24 cellular contexts compared by ENCODE assay signal in genomic region chr3:128693696-128694095, GRCh38. TPM values are rescaled to one million over a fixed set of nuclear protein-coding genes. Genes with fewer than 3 reads are reported as not detected.
DNase-seq lines count a peak whose midpoint lies in the region; ATAC-seq, FAIRE-seq and TF ChIP-seq lines count a peak whose summit lies in the region.
"Had no signal": no experiment of that assay in that cellular context is flagged by ENCODE, and none has a peak within 500 bp of the region (broad histone marks: within the 10 kb centered on the region; RNA-seq: fewer than 3 reads in every experiment).

No MANE protein-coding gene starts in this region.

- H3K14ac ChIP-seq in H1 (ENCODE audit: insufficient read length): no peak overlapping the region

- no peak overlapping the region; the same call in 1 of the 2 replicates for H3K4me2 ChIP-seq in HepG2 (ENCODE audit: low read depth, low read length)
- no peak overlapping the region for H3K4me2 ChIP-seq in H1 (ENCODE audit: insufficient read depth in 1 of 2, low read depth in 2 of 2, low read length in 2 of 2)
- no peak overlapping the region for H3K4me2 ChIP-seq in mesendoderm (ENCODE audit: low read length)
- no peak overlapping the region for H3K4me2 ChIP-seq in mammary epithelial cell (ENCODE audit: insufficient read depth, low read depth, low read length)
- H3K4me2 ChIP-seq: A549, BLaER1 had no signal

- no peak for TF ChIP-seq RAD21 in HepG2 (CRISPR knock-in tag; IDR thresholded peaks at IDR 0.05)
- no peak for TF ChIP-seq RAD21 in H1 (IDR thresholded peaks at IDR 0.05 in 1 of 2, conservative IDR thresholded peaks at IDR 0.05 in 1 of 2; ENCODE audit: low read depth in 2 of 2, low read length in 2 of 2)

- H4K5ac ChIP-seq in H1 (ENCODE audit: insufficient read length, low read depth, low read length) (no peak overlapping the region), mesendoderm (ENCODE audit: low read length) (no peak overlapping the region)

- FAIRE-seq in HepG2 (lab: Jason Lieb, UNC) (no peak), H1 (lab: Jason Lieb, UNC) (no peak)
- FAIRE-seq: A549, D721Med, G401.6, GM12891, GM19239 had no signal

- no peak for TF ChIP-seq CTCF in HepG2 (CRISPR knock-in tag; IDR thresholded peaks at IDR 0.05)
- TF ChIP-seq CTCF in right lobe of liver (IDR thresholded peaks at IDR 0.05): no peak
- no peak for TF ChIP-seq CTCF in H1 (IDR thresholded peaks at IDR 0.05; ENCODE audit: control extremely low read depth in 1 of 3, insufficient read depth in 1 of 3, low read depth in 1 of 3, low read length in 3 of 3)
- no peak for TF ChIP-seq CTCF in CD8-positive, alpha-beta T cell (IDR thresholded peaks at IDR 0.05)
- TF ChIP-seq CTCF in mammary epithelial cell (conservative IDR thresholded peaks at IDR 0.05 in 1 of 2, IDR thresholded peaks at IDR 0.05 in 1 of 2; ENCODE audit: extremely low read depth in 1 of 2, insufficient read depth in 1 of 2, low read depth in 1 of 2, low read length in 2 of 2): no peak

- H3K56ac ChIP-seq in H1 (replicated peaks; ENCODE audit: insufficient read length, low read depth, low read length) (no peak overlapping the region), mesendoderm (ENCODE audit: low read length) (peak overlapping the region; percentile 42)

- H4K20me1 ChIP-seq in HepG2 (ENCODE audit: insufficient read depth, low read length): no peaks in the 10 kb centered on the region
- no peaks in the 10 kb centered on the region for H4K20me1 ChIP-seq in H1 (replicated peaks in 1 of 2; ENCODE audit: control insufficient read depth in 1 of 2, insufficient read depth in 2 of 2, low read length in 2 of 2)
- no peaks in the 10 kb centered on the region for H4K20me1 ChIP-seq in mammary epithelial cell (ENCODE audit: insufficient read depth, low read length)
- H4K20me1 ChIP-seq: BLaER1 had no signal

- TF ChIP-seq POLR2A in HepG2 (IDR thresholded peaks at IDR 0.05; ENCODE audit: insufficient read depth in 1 of 2, low read depth in 2 of 2, low read length in 2 of 2) (no peak), right lobe of liver (IDR thresholded peaks at IDR 0.05) (no peak), H1 (IDR thresholded peaks at IDR 0.05; ENCODE audit: control extremely low read depth in 1 of 2, low read depth in 2 of 2, low read length in 2 of 2) (no peak)

- no peak overlapping the region for H3K4me3 Mint-ChIP-seq in CD8-positive, alpha-beta T cell
- H3K4me3 Mint-ChIP-seq: CD14-positive monocyte; CD4-positive, alpha-beta memory T cell; CD4-positive, CD25-positive, alpha-beta regulatory T cell had no signal

- no peaks in the 10 kb centered on the region for H3K9me3 Mint-ChIP-seq in CD8-positive, alpha-beta T cell
- H3K9me3 Mint-ChIP-seq: CD14-positive monocyte had no signal

- TF ChIP-seq EP300 in HepG2 (IDR thresholded peaks at IDR 0.05; ENCODE audit: low read depth in 2 of 2, low read length in 2 of 2) (no peak), HepG2 (CRISPR knock-in tag; IDR thresholded peaks at IDR 0.05; ENCODE audit: borderline replicate concordance) (no peak), H1 (IDR thresholded peaks at IDR 0.05; ENCODE audit: borderline replicate concordance in 1 of 2, low read depth in 2 of 2, low read length in 2 of 2) (no peak)

- H2BK20ac ChIP-seq in H1 (ENCODE audit: low read length): no peak overlapping the region

- H4K8ac ChIP-seq in H1 (ENCODE audit: extremely low read depth, insufficient read depth, low read length): no peak overlapping the region
- no peak overlapping the region for H4K8ac ChIP-seq in mesendoderm (ENCODE audit: low read depth, low read length)

- H2AK5ac ChIP-seq in H1 (ENCODE audit: low read depth, low read length): no peak overlapping the region
- H2AK5ac ChIP-seq in mesendoderm (ENCODE audit: low read length): no peak overlapping the region

- H3K23ac ChIP-seq in H1 (ENCODE audit: insufficient read length) (no peak overlapping the region), mesendoderm (ENCODE audit: low read length) (no peak overlapping the region)

- POLR2A ChIA-PET in HepG2 (lab: Yijun Ruan, JAX) (interaction anchor here (1.0 to 2.9 kb wide), 2 partner anchors 13 to 25 kb away, joined by 4 to 13 read pairs; no protein-coding TSS in a partner anchor), H1 (lab: Charles Lee; ENCODE audit: partially characterized antibody) (interaction anchor here (1.7 to 6.0 kb wide), 3 partner anchors 12 to 32 kb away, joined by 3 to 47 read pairs (median 3); no protein-coding TSS in a partner anchor)
- POLR2A ChIA-PET in CD8-positive, alpha-beta T cell (lab: Charles Lee): no interaction called here

- H3K27ac ChIP-seq in HepG2 (ENCODE audit: extremely low read length, insufficient read depth, low read length): no peak overlapping the region
- no peak overlapping the region for H3K27ac ChIP-seq in right lobe of liver
- H3K27ac ChIP-seq in H1 (ENCODE audit: low read depth, low read length): no peak overlapping the region
- no peak overlapping the region for H3K27ac ChIP-seq in mesendoderm (ENCODE audit: low read depth, low read length)
- H3K27ac ChIP-seq in CD8-positive, alpha-beta T cell (ENCODE audit: low read depth, low read length): no peak overlapping the region
- no peak overlapping the region for H3K27ac ChIP-seq in mammary epithelial cell (ENCODE audit: insufficient read depth, low read depth, low read length)
- H3K27ac ChIP-seq: 22Rv1, A549, BLaER1 had no signal

- 20% methylated on average over 2 of the region's 2 CpGs for WGBS in HepG2 (ENCODE audit: low lambda C conversion rate)
- WGBS in right lobe of liver (ENCODE audit: insufficient coverage, low coverage, low lambda C conversion rate, missing lambda C conversion rate): 20% methylated on average over 2 of the region's 2 CpGs
- WGBS in H1 (ENCODE audit: extremely low coverage in 1 of 2, insufficient coverage in 1 of 2, insufficient read length in 1 of 2, insufficient replicate concordance in 2 of 2, low coverage in 1 of 2, low lambda C conversion rate in 2 of 2, missing lambda C conversion rate in 1 of 2), 2 experiments: 85% methylated on average over 2 of the region's 2 CpGs; no CpG with 5 or more reads in 1 of the 2 experiments
- WGBS in mesendoderm (ENCODE audit: extremely low coverage, insufficient coverage, low lambda C conversion rate): no CpG with 5 or more reads among the region's 2 CpGs
- 75% methylated on average over 2 of the region's 2 CpGs for WGBS in mammary epithelial cell (ENCODE audit: low coverage, missing lambda C conversion rate)

- H4K91ac ChIP-seq in H1 (replicated peaks; ENCODE audit: insufficient read length, low read length): no peak overlapping the region

- CTCF ChIA-PET in HepG2 (lab: Yijun Ruan, JAX; ENCODE audit: low intra/inter-chr PET ratio, low total read pairs) (no interaction called here), H1 (lab: Charles Lee; ENCODE audit: partially characterized antibody) (interaction anchor here (0.8 to 4.8 kb wide), 5 partner anchors 12 to 92 kb away, joined by 3 to 36 read pairs (median 5); no protein-coding TSS in a partner anchor), mammary epithelial cell (lab: Charles Lee; ENCODE audit: low non-redundant PET) (no interaction called here)
- CTCF ChIA-PET in CD8-positive, alpha-beta T cell (lab: Charles Lee): no interaction called here

- H3K27ac Mint-ChIP-seq in CD8-positive, alpha-beta T cell: no peak overlapping the region
- H3K27ac Mint-ChIP-seq: CD14-positive monocyte; CD4-positive, alpha-beta memory T cell; CD4-positive, CD25-positive, alpha-beta regulatory T cell had no signal

- peaks cover 3% of the 10 kb centered on the region for H3K27me3 Mint-ChIP-seq in CD8-positive, alpha-beta T cell (ENCODE audit: low read depth)
- H3K27me3 Mint-ChIP-seq: CD4-positive, alpha-beta memory T cell had no signal

- H3K79me2 ChIP-seq in HepG2 (ENCODE audit: insufficient read depth, low read length) (no peaks in the 10 kb centered on the region), H1 (ENCODE audit: control insufficient read depth in 1 of 2, insufficient read depth in 2 of 2, low read length in 2 of 2) (no peaks in the 10 kb centered on the region), mesendoderm (ENCODE audit: control insufficient read depth, insufficient read depth, low read length) (no peaks in the 10 kb centered on the region), mammary epithelial cell (ENCODE audit: insufficient read depth, low read length) (no peaks in the 10 kb centered on the region)

- H3K4me3 ChIP-seq in HepG2 (replicated peaks in 1 of 3; ENCODE audit: insufficient read depth in 1 of 3, low read depth in 2 of 3, low read length in 3 of 3) (no peak overlapping the region), right lobe of liver (no peak overlapping the region), H1 (ENCODE audit: extremely low read depth in 1 of 4, insufficient read depth in 2 of 4, low read depth in 3 of 4, low read length in 4 of 4) (no peak overlapping the region), mesendoderm (ENCODE audit: low read length) (no peak overlapping the region), mammary epithelial cell (replicated peaks in 1 of 3; ENCODE audit: insufficient read depth in 1 of 3, low read depth in 2 of 3, low read length in 3 of 3) (no peak overlapping the region)
- H3K4me3 ChIP-seq in CD8-positive, alpha-beta T cell (ENCODE audit: low read depth, low read length): no peak overlapping the region
- H3K4me3 ChIP-seq: A549, BLaER1 had no signal

- H2BK12ac ChIP-seq in H1 (ENCODE audit: low read depth, low read length): no peak overlapping the region

- DNase-seq in HepG2 (ENCODE audit: low spot score): no peak
- no peak for DNase-seq in right lobe of liver
- DNase-seq in H1 (ENCODE audit: low read depth in 1 of 2, low spot score in 2 of 2): no peak
- peak; percentile 59 for DNase-seq in mesendoderm
- DNase-seq in CD8-positive, alpha-beta T cell: no peak
- no peak for DNase-seq in mammary epithelial cell
- DNase-seq in glomerular visceral epithelial cell (ENCODE audit: extremely low spot score): no peak
- DNase-seq: ACHN; BE2C; C1 segment of cervical spinal cord; Caco-2; Calu3; CD4-positive, alpha-beta memory T cell; CD4-positive, CD25-positive, alpha-beta regulatory T cell; DMS79 treated with DMSO at 0.1 percent for 48 hours; GF-D8 had no signal

- H3K18ac ChIP-seq in H1 (ENCODE audit: extremely low read depth, low read length) (no peak overlapping the region), mesendoderm (ENCODE audit: low read length) (no peak overlapping the region)

- H3K36me3 ChIP-seq in HepG2 (replicated peaks in 1 of 2; ENCODE audit: control insufficient read depth in 1 of 2, insufficient read depth in 2 of 2, low read length in 2 of 2): no peaks in the 10 kb centered on the region
- no peaks in the 10 kb centered on the region for H3K36me3 ChIP-seq in right lobe of liver
- H3K36me3 ChIP-seq in H1 (ENCODE audit: control insufficient read depth in 2 of 4, insufficient read depth in 4 of 4, low read length in 3 of 4): no peaks in the 10 kb centered on the region
- H3K36me3 ChIP-seq in mesendoderm (ENCODE audit: control insufficient read depth, insufficient read depth, low read length): no peaks in the 10 kb centered on the region
- H3K36me3 ChIP-seq in CD8-positive, alpha-beta T cell (ENCODE audit: insufficient read depth, low read length): no peaks in the 10 kb centered on the region
- H3K36me3 ChIP-seq in mammary epithelial cell (ENCODE audit: insufficient read depth, low read length): no peaks in the 10 kb centered on the region
- H3K36me3 ChIP-seq: BE2C, BLaER1 had no signal

- H2BK5ac ChIP-seq in H1 (ENCODE audit: low read depth, low read length): no peak overlapping the region
- H2BK5ac ChIP-seq in mesendoderm (ENCODE audit: low read length): no peak overlapping the region

- H2BK120ac ChIP-seq in H1 (replicated peaks; ENCODE audit: low read depth, low read length) (no peak overlapping the region), mesendoderm (ENCODE audit: low read depth, low read length) (no peak overlapping the region)

- no TSS peak for BruUV-seq in HepG2 (replicated peaks; lab: Mats Ljungman, UMichigan)
- BruUV-seq in mammary epithelial cell (replicated peaks; lab: Mats Ljungman, UMichigan): no TSS peak

- H3K4ac ChIP-seq in H1 (replicated peaks; ENCODE audit: insufficient read length, low read depth, low read length) (no peak overlapping the region), mesendoderm (ENCODE audit: low read depth, low read length) (no peak overlapping the region)

- H3K23me2 ChIP-seq in H1 (ENCODE audit: low read depth, low read length): peaks cover 1% of the 10 kb centered on the region; the same call in 1 of the 2 replicates

- H3K4me1 ChIP-seq in HepG2 (ENCODE audit: insufficient read depth, low read length) (peaks cover 17% of the 10 kb centered on the region), right lobe of liver (no peaks in the 10 kb centered on the region), H1 (replicated peaks in 1 of 4; ENCODE audit: control insufficient read depth in 3 of 4, insufficient read depth in 4 of 4, low read length in 3 of 4) (no peaks in the 10 kb centered on the region), mesendoderm (ENCODE audit: control insufficient read depth, low read depth, low read length) (peaks cover 1% of the 10 kb centered on the region), mammary epithelial cell (ENCODE audit: insufficient read depth, low read length) (peaks cover 3% of the 10 kb centered on the region)
- no peaks in the 10 kb centered on the region for H3K4me1 ChIP-seq in CD8-positive, alpha-beta T cell (ENCODE audit: insufficient read depth, low read length)
- H3K4me1 ChIP-seq: A549, Caco-2 had no signal

- intact Hi-C loops in HepG2 (cut with micrococcal nuclease; ENCODE audit: unreplicated experiment): no loop called here
- intact Hi-C loops in right lobe of liver (cut with DNase I): no loop called here
- intact Hi-C loops in CD8-positive, alpha-beta T cell (cut with DNase I, micrococcal nuclease): no loop called here
- intact Hi-C loops in mammary epithelial cell (cut with micrococcal nuclease): no loop called here

- dilution Hi-C loops in mammary epithelial cell (cut with HindIII; ENCODE audit: low sequenced_read_pairs): no loop called here

- H3K36me3 Mint-ChIP-seq in CD8-positive, alpha-beta T cell: no peaks in the 10 kb centered on the region
- H3K36me3 Mint-ChIP-seq: CD14-positive monocyte; CD4-positive, alpha-beta memory T cell; CD4-positive, CD25-positive, alpha-beta regulatory T cell had no signal

- H3K79me1 ChIP-seq in H1 (ENCODE audit: low read depth, low read length): no peaks in the 10 kb centered on the region
- no peaks in the 10 kb centered on the region for H3K79me1 ChIP-seq in mesendoderm (ENCODE audit: low read length)

- H3K27me3 ChIP-seq in HepG2 (ENCODE audit: control insufficient read depth in 1 of 2, insufficient read depth in 2 of 2, low read length in 2 of 2) (no peaks in the 10 kb centered on the region; a peak in 1 of 5 replicates), right lobe of liver (no peaks in the 10 kb centered on the region), H1 (replicated peaks in 1 of 4; ENCODE audit: control insufficient read depth in 3 of 4, extremely low read depth in 1 of 4, insufficient read depth in 3 of 4, low read length in 3 of 4) (peaks cover 0 to 4% (median under 1%) of the 10 kb centered on the region in 4 experiments; a peak in 2 of 7 replicates), mesendoderm (ENCODE audit: insufficient read depth, low read length, poor library complexity) (no peaks in the 10 kb centered on the region), mammary epithelial cell (ENCODE audit: insufficient read depth, low read length) (no peaks in the 10 kb centered on the region)
- H3K27me3 ChIP-seq in CD8-positive, alpha-beta T cell (ENCODE audit: insufficient read depth, low read length): no peaks in the 10 kb centered on the region
- H3K27me3 ChIP-seq: BE2C had no signal

- peaks cover 2% of the 10 kb centered on the region for H3K4me1 Mint-ChIP-seq in CD8-positive, alpha-beta T cell (ENCODE audit: low read depth)

- in situ Hi-C loops in HepG2 (cut with HindIII; ENCODE audit: extremely low pct_ligation_motif_present, low pct_unique_long_range_greater_than_20kb): no loop called here
- in situ Hi-C loops in mammary epithelial cell (cut with MboI; ENCODE audit: low sequenced_read_pairs in 2 of 2): no loop called here

- no peak for ATAC-seq in HepG2
- ATAC-seq in right lobe of liver: no peak
- ATAC-seq in CD8-positive, alpha-beta T cell: no peak
- ATAC-seq: A549 had no signal

- H2BK15ac ChIP-seq in H1 (ENCODE audit: low read length): no peak overlapping the region
- no peak overlapping the region for H2BK15ac ChIP-seq in mesendoderm (replicated peaks; ENCODE audit: low read depth)

- H2AFZ ChIP-seq in HepG2 (ENCODE audit: low read length) (no peak overlapping the region), H1 (ENCODE audit: low read length) (peak overlapping the region; percentile 4; the same call in 1 of the 2 replicates), mammary epithelial cell (ENCODE audit: low read depth, low read length) (no peak overlapping the region)

- H3K9ac ChIP-seq in HepG2 (ENCODE audit: insufficient read depth, low read depth, low read length) (no peak overlapping the region), H1 (replicated peaks in 1 of 4; ENCODE audit: extremely low read depth in 1 of 4, low read depth in 3 of 4, low read length in 3 of 4) (no peak overlapping the region), mesendoderm (ENCODE audit: low read length) (no peak overlapping the region), mammary epithelial cell (ENCODE audit: insufficient read depth, low read length) (no peak overlapping the region)
- H3K9ac ChIP-seq: BLaER1 had no signal

- H3K9me3 ChIP-seq in HepG2 (ENCODE audit: low read length) (no peaks in the 10 kb centered on the region), right lobe of liver (no peaks in the 10 kb centered on the region), H1 (ENCODE audit: insufficient read depth in 2 of 2, low read depth in 1 of 2, low read length in 1 of 2) (no peaks in the 10 kb centered on the region), mammary epithelial cell (replicated peaks; ENCODE audit: insufficient read depth, low read length) (no peaks in the 10 kb centered on the region)
- H3K9me3 ChIP-seq in CD8-positive, alpha-beta T cell (ENCODE audit: low read length): no peaks in the 10 kb centered on the region
- H3K9me3 ChIP-seq: A549, BE2C, BLaER1, Caco-2 had no signal

RNA-seq across cellular contexts. Expression of gene RAB7A, which starts 32.3 kb away (rescaled TPM):
- 26.5 and 49.0 TPM in 2 replicates for total RNA-seq in HepG2 (2016; rRNA removed; fragmentation: Illumina TruSeq; extraction: Trizol)
- 38.7 and 41.1 TPM in 2 replicates for total RNA-seq in HepG2 (2016; cell fraction: cytosol; rRNA removed; fragmentation: Illumina TruSeq; extraction: Trizol; ENCODE audit: low read depth)
- total RNA-seq in HepG2 (2016; cell fraction: insoluble cytoplasmic fraction; rRNA removed; fragmentation: Illumina TruSeq; extraction: Trizol): 28.3 and 46.8 TPM in 2 replicates
- 17.9 and 21.7 TPM in 2 replicates for total RNA-seq in HepG2 (2016; cell fraction: membrane; rRNA removed; fragmentation: Illumina TruSeq; extraction: Trizol)
- total RNA-seq in HepG2 (2016; cell fraction: nucleus; rRNA removed; fragmentation: Illumina TruSeq; extraction: Trizol): 23.4 and 24.9 TPM in 2 replicates
- 151 and 182 TPM in 2 replicates for polyA plus RNA-seq in HepG2 (2011; rRNA removed)
- 150 and 192 TPM in 2 replicates for polyA plus RNA-seq in HepG2 (2011; cell fraction: cytosol; rRNA removed)
- 22.3 and 35.1 TPM in 2 replicates for polyA plus RNA-seq in HepG2 (2011; cell fraction: nucleus; rRNA removed)
- polyA plus RNA-seq in HepG2 (2012): 113 and 143 TPM in 2 replicates
- 9.2 and 10.5 TPM in 2 replicates for polyA plus RNA-seq in HepG2 (2016; cell fraction: cytosol; fragmentation: Illumina TruSeq; extraction: Trizol; ENCODE audit: low read depth)
- 212 and 261 TPM in 2 replicates for polyA plus RNA-seq in HepG2 (2016; cell fraction: insoluble cytoplasmic fraction; fragmentation: Illumina TruSeq; extraction: Trizol; ENCODE audit: low read depth)
- 28.1 and 31.8 TPM in 2 replicates for polyA plus RNA-seq in HepG2 (2016; cell fraction: membrane; fragmentation: Illumina TruSeq; extraction: Trizol; ENCODE audit: low read depth)
- polyA plus RNA-seq in HepG2 (2016; cell fraction: nucleus; fragmentation: Illumina TruSeq; extraction: Trizol; ENCODE audit: insufficient read depth, low read depth): 82.8 and 96.0 TPM in 2 replicates
- 149 and 160 TPM in 2 replicates for polyA minus RNA-seq in HepG2 (2011; rRNA and poly(A)+ RNA removed; ENCODE audit: low replicate concordance)
- 58.7 and 72.0 TPM in 2 replicates for polyA minus RNA-seq in HepG2 (2011; cell fraction: cytosol; rRNA and poly(A)+ RNA removed)
- polyA minus RNA-seq in HepG2 (2011; cell fraction: nucleus; rRNA and poly(A)+ RNA removed): 34.9 and 44.1 TPM in 2 replicates
- 100 to 1,000 TPM in 4 of 6 experiments, 10 to 100 TPM in 2; 84.0 to 145 (median 119) TPM for total RNA-seq in right lobe of liver
- total RNA-seq in H1 (2021; fragmentation: NEBNext Ultra II Directional; extraction: Animal tissue kit (Norgen Biotek cat#: 25700)): 185 and 195 TPM in 2 replicates
- polyA plus RNA-seq in H1 (2011; rRNA removed): 156 and 179 TPM in 2 replicates
- 180 TPM for polyA plus RNA-seq in H1 (2011; cell fraction: cytosol; rRNA removed)
- 52.8 TPM for polyA plus RNA-seq in H1 (2011; cell fraction: nucleus; rRNA removed)
- polyA plus RNA-seq in H1 (2012, experiment 1 of 2): 134 to 225 TPM (median 141 TPM) in 4 replicates
- 65.1 TPM for polyA plus RNA-seq in H1 (2012, experiment 2 of 2)
- polyA plus RNA-seq in H1 (2013, experiment 1 of 2): 149 TPM
- 165 TPM for polyA plus RNA-seq in H1 (2013, experiment 2 of 2)
- polyA minus RNA-seq in H1 (2011; rRNA and poly(A)+ RNA removed): 157 and 158 TPM in 2 replicates
- 81.6 TPM for polyA minus RNA-seq in H1 (2011; cell fraction: cytosol; rRNA and poly(A)+ RNA removed)
- polyA minus RNA-seq in H1 (2011; cell fraction: nucleus; rRNA and poly(A)+ RNA removed): 72.5 TPM
- 203 TPM for polyA plus RNA-seq in mesendoderm (2013, experiment 1 of 2)
- polyA plus RNA-seq in mesendoderm (2013, experiment 2 of 2): 209 TPM
- 100 to 1,000 TPM; 130 to 134 TPM for total RNA-seq in CD8-positive, alpha-beta T cell
- 100 to 1,000 TPM in 1 of 2 donors, 10 to 100 TPM in 1; 76.7 to 352 TPM for total RNA-seq in mammary epithelial cell
- polyA plus RNA-seq in mammary epithelial cell: 353 TPM
- 404 TPM for polyA minus RNA-seq in mammary epithelial cell

RNA-seq across cellular contexts. Expression of gene RPN1, which starts 43.1 kb away (rescaled TPM):
- total RNA-seq in HepG2 (2016; rRNA removed; fragmentation: Illumina TruSeq; extraction: Trizol): 158 and 342 TPM in 2 replicates
- total RNA-seq in HepG2 (2016; cell fraction: cytosol; rRNA removed; fragmentation: Illumina TruSeq; extraction: Trizol; ENCODE audit: low read depth): 95.2 and 99.3 TPM in 2 replicates
- total RNA-seq in HepG2 (2016; cell fraction: insoluble cytoplasmic fraction; rRNA removed; fragmentation: Illumina TruSeq; extraction: Trizol): 156 and 336 TPM in 2 replicates
- 158 and 173 TPM in 2 replicates for total RNA-seq in HepG2 (2016; cell fraction: membrane; rRNA removed; fragmentation: Illumina TruSeq; extraction: Trizol)
- total RNA-seq in HepG2 (2016; cell fraction: nucleus; rRNA removed; fragmentation: Illumina TruSeq; extraction: Trizol): 246 and 283 TPM in 2 replicates
- polyA plus RNA-seq in HepG2 (2011; rRNA removed): 243 and 290 TPM in 2 replicates
- 241 and 251 TPM in 2 replicates for polyA plus RNA-seq in HepG2 (2011; cell fraction: cytosol; rRNA removed)
- 102 and 103 TPM in 2 replicates for polyA plus RNA-seq in HepG2 (2011; cell fraction: nucleus; rRNA removed)
- polyA plus RNA-seq in HepG2 (2012): 136 and 184 TPM in 2 replicates
- polyA plus RNA-seq in HepG2 (2016; cell fraction: cytosol; fragmentation: Illumina TruSeq; extraction: Trizol; ENCODE audit: low read depth): 84.9 and 88.7 TPM in 2 replicates
- 124 and 131 TPM in 2 replicates for polyA plus RNA-seq in HepG2 (2016; cell fraction: insoluble cytoplasmic fraction; fragmentation: Illumina TruSeq; extraction: Trizol; ENCODE audit: low read depth)
- polyA plus RNA-seq in HepG2 (2016; cell fraction: membrane; fragmentation: Illumina TruSeq; extraction: Trizol; ENCODE audit: low read depth): 106 and 122 TPM in 2 replicates
- polyA plus RNA-seq in HepG2 (2016; cell fraction: nucleus; fragmentation: Illumina TruSeq; extraction: Trizol; ENCODE audit: insufficient read depth, low read depth): 289 and 294 TPM in 2 replicates
- polyA minus RNA-seq in HepG2 (2011; rRNA and poly(A)+ RNA removed; ENCODE audit: low replicate concordance): 467 and 766 TPM in 2 replicates
- polyA minus RNA-seq in HepG2 (2011; cell fraction: cytosol; rRNA and poly(A)+ RNA removed): 220 and 227 TPM in 2 replicates
- 116 and 127 TPM in 2 replicates for polyA minus RNA-seq in HepG2 (2011; cell fraction: nucleus; rRNA and poly(A)+ RNA removed)
- total RNA-seq in right lobe of liver: 100 to 1,000 TPM in 5 of 6 experiments, 10 to 100 TPM in 1; 94.4 to 244 (median 190) TPM
- total RNA-seq in H1 (2021; fragmentation: NEBNext Ultra II Directional; extraction: Animal tissue kit (Norgen Biotek cat#: 25700)): 204 and 211 TPM in 2 replicates
- 130 and 165 TPM in 2 replicates for polyA plus RNA-seq in H1 (2011; rRNA removed)
- 191 TPM for polyA plus RNA-seq in H1 (2011; cell fraction: cytosol; rRNA removed)
- 198 TPM for polyA plus RNA-seq in H1 (2011; cell fraction: nucleus; rRNA removed)
- polyA plus RNA-seq in H1 (2012, experiment 1 of 2): 165 to 184 TPM (median 180 TPM) in 4 replicates
- 210 TPM for polyA plus RNA-seq in H1 (2012, experiment 2 of 2)
- polyA plus RNA-seq in H1 (2013, experiment 1 of 2): 334 TPM
- 339 TPM for polyA plus RNA-seq in H1 (2013, experiment 2 of 2)
- polyA minus RNA-seq in H1 (2011; rRNA and poly(A)+ RNA removed): 400 and 441 TPM in 2 replicates
- polyA minus RNA-seq in H1 (2011; cell fraction: cytosol; rRNA and poly(A)+ RNA removed): 180 TPM
- 128 TPM for polyA minus RNA-seq in H1 (2011; cell fraction: nucleus; rRNA and poly(A)+ RNA removed)
- polyA plus RNA-seq in mesendoderm (2013, experiment 1 of 2): 156 TPM
- 160 TPM for polyA plus RNA-seq in mesendoderm (2013, experiment 2 of 2)
- total RNA-seq in CD8-positive, alpha-beta T cell: 10 to 100 TPM; 65.7 to 76.5 TPM
- 100 to 1,000 TPM; 206 to 305 TPM for total RNA-seq in mammary epithelial cell
- 317 TPM for polyA plus RNA-seq in mammary epithelial cell
- polyA minus RNA-seq in mammary epithelial cell: 414 TPM
